Comparison of ENCODE assay signal across 17 cellular contexts in the genomic region with DNA sequence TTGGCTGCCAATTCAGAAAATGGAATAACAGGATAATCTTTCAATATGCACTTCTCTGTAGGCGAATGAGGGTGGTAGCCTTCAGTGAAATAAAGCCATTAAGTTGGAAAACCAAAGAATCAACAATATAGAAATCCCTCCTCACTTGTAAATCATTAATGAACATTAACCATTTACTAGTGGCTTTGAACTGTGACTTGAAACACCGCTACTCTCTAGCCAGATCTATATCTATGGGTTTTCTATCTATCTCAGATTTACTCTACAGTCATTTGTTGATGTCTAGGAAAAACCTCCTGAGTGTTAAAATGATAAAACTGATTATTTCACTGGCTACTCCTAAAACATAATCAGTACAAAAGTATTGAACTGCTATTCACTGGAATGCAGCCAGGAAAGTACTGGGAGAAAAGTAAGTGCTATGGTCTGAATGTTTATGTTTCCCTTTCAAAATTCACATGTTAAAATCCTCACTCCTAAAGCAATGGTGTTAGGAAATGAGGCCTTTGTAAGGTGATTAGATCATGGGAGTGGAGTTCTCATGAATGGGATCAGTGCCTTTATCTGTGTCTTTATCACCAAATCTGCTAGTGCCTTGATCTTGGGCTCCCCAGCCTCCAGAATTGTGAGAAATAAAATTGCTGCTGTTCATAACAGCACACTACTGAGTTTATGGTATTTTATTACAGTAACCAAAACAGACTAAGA. TPM values are rescaled to one million over a fixed set of nuclear protein-coding genes. Genes with fewer than 3 reads are reported as not detected.
DNase-seq lines count a peak whose midpoint lies in the region; ATAC-seq, FAIRE-seq and TF ChIP-seq lines count a peak whose summit lies in the region.
"Had no signal": no experiment of that assay in that cellular context is flagged by ENCODE, and none has a peak within 500 bp of the region (broad histone marks: within the 10 kb centered on the region; RNA-seq: fewer than 3 reads in every experiment).

No MANE protein-coding gene starts in this region.

- H3K9me3 Mint-ChIP-seq in progenitor cell of endocrine pancreas (ENCODE audit: low read depth) = no peaks in the 10 kb centered on the region
- no peaks in the 10 kb centered on the region for H3K9me3 Mint-ChIP-seq in type B pancreatic cell
- H3K9me3 Mint-ChIP-seq: activated CD4-positive, alpha-beta memory T cell treated with anti-CD3 and anti-CD28 coated beads, Interleukin-2, amount 10 ng/mL, durations not matched to agents 7 days and 5 days had no signal

- no peaks in the 10 kb centered on the region for H3K36me3 ChIP-seq in HEK293 (ENCODE audit: control insufficient read depth in 2 of 2, insufficient read depth in 1 of 2, low read length in 2 of 2)
- H3K36me3 ChIP-seq: Peyer's patch, suprapubic skin had no signal

- H3K4me3 Mint-ChIP-seq in progenitor cell of endocrine pancreas (ENCODE audit: low read depth) = peak overlapping the region; percentile 37
- H3K4me3 Mint-ChIP-seq in type B pancreatic cell = no peak overlapping the region
- H3K4me3 Mint-ChIP-seq: activated CD4-positive, alpha-beta memory T cell treated with anti-CD3 and anti-CD28 coated beads, Interleukin-2, amount 10 ng/mL, durations not matched to agents 7 days and 5 days had no signal

- TF ChIP-seq CTCF in HEK293 (tag by site-specific recombination; IDR thresholded peaks at IDR 0.05) (no peak), progenitor cell of endocrine pancreas (IDR thresholded peaks at IDR 0.05; ENCODE audit: unreplicated experiment) (no peak), type B pancreatic cell (conservative IDR thresholded peaks at IDR 0.05) (no peak)

- H3K4me1 ChIP-seq in HEK293 (ENCODE audit: control insufficient read depth, insufficient read depth, low read length) = peaks cover 8% of the 10 kb centered on the region
- H3K4me1 ChIP-seq: Peyer's patch had no signal

- H3K27me3 Mint-ChIP-seq in progenitor cell of endocrine pancreas (no peaks in the 10 kb centered on the region), type B pancreatic cell (no peaks in the 10 kb centered on the region)
- H3K27me3 Mint-ChIP-seq: activated CD4-positive, alpha-beta memory T cell treated with anti-CD3 and anti-CD28 coated beads, Interleukin-2, amount 10 ng/mL, durations not matched to agents 7 days and 5 days had no signal

- ATAC-seq in HG03342 (IDR thresholded peaks at IDR 0.05; ENCODE audit: unreplicated experiment) = peak; percentile 70
- ATAC-seq: left colon had no signal

- H3K4me1 Mint-ChIP-seq in progenitor cell of endocrine pancreas (ENCODE audit: low read depth) = peaks cover 23% of the 10 kb centered on the region
- peaks cover 8% of the 10 kb centered on the region for H3K4me1 Mint-ChIP-seq in type B pancreatic cell (ENCODE audit: unreplicated experiment)

- no peaks in the 10 kb centered on the region for H3K36me3 Mint-ChIP-seq in progenitor cell of endocrine pancreas (ENCODE audit: insufficient read depth)
- no peaks in the 10 kb centered on the region for H3K36me3 Mint-ChIP-seq in type B pancreatic cell

- no peak overlapping the region for H3K27ac ChIP-seq in HEK293 (ENCODE audit: extremely low read depth, low read depth, low read length)
- H3K27ac ChIP-seq: Peyer's patch, suprapubic skin had no signal

- POLR2A ChIA-PET in HEK293 (lab: Yijun Ruan, JAX) = no interaction called here

- no peak overlapping the region for H3K4me3 ChIP-seq in HEK293 (ENCODE audit: low read depth, low read length)
- H3K4me3 ChIP-seq: Peyer's patch, suprapubic skin had no signal

- peak overlapping the region; percentile 14 for H3K27ac Mint-ChIP-seq in progenitor cell of endocrine pancreas
- H3K27ac Mint-ChIP-seq in type B pancreatic cell = no peak overlapping the region
- H3K27ac Mint-ChIP-seq: activated CD4-positive, alpha-beta memory T cell treated with anti-CD3 and anti-CD28 coated beads, Interleukin-2, amount 10 ng/mL, durations not matched to agents 7 days and 5 days had no signal

- FAIRE-seq in GM19239 (lab: Jason Lieb, UNC) = peak; percentile 57

- H3K9me3 ChIP-seq in HEK293 (ENCODE audit: control insufficient read depth, insufficient read depth, low read depth, low read length) = no peaks in the 10 kb centered on the region
- H3K9me3 ChIP-seq: Peyer's patch, suprapubic skin had no signal

- DNase-seq in GM19239 (ENCODE audit: insufficient read length, low spot score) (no peak), progenitor cell of endocrine pancreas (ENCODE audit: low spot score, unreplicated experiment) (no peak), NCI-H2171 treated with DMSO at 0.1 percent for 48 hours (lab: John Stamatoyannopoulos, UW) (no peak), cortex of kidney (lab: John Stamatoyannopoulos, UW) (no peak), type B pancreatic cell (ENCODE audit: extremely low spot score, unreplicated experiment) (no peak)
- DNase-seq: activated CD4-positive, alpha-beta memory T cell treated with anti-CD3 and anti-CD28 coated beads, Interleukin-2, amount 10 ng/mL, durations not matched to agents 7 days and 5 days; effector CD8-positive, alpha-beta T cell; left colon; NCI-H1930; NCI-H748 treated with DMSO at 0.1 percent for 48 hours; occipital lobe; Peyer's patch; stimulated activated CD4-positive, alpha-beta T cell treated with anti-CD3 and anti-CD28 coated beads, Interleukin-4, amount 100 ng/mL, for 1 hour; stimulated activated CD8-positive, alpha-beta memory T cell treated with anti-CD3 and anti-CD28 coated beads, Interleukin-4, amount 100 ng/mL, for 48 hours had no signal

- CTCF ChIA-PET in HEK293 (lab: Yijun Ruan, JAX) = no interaction called here

TF ChIP-seq in HEK293, 187 proteins besides CTCF, POLR2A, EP300 and RAD21 (continues in another document):
- TF ChIP-seq ZBTB17 (tag by site-specific recombination; IDR thresholded peaks at IDR 0.05) (peak; percentile 84), GLIS2 (tag by site-specific recombination; IDR thresholded peaks at IDR 0.05) (no peak), ZNF335 (tag by site-specific recombination; conservative IDR thresholded peaks at IDR 0.05) (0 out of 2 replicates have a peak, but pooled peaks have one; percentile 16), ZNF792 (tag by site-specific recombination; IDR thresholded peaks at IDR 0.05) (no peak), YY1 (tag by site-specific recombination; IDR thresholded peaks at IDR 0.05) (no peak), OSR2 (tag by site-specific recombination; IDR thresholded peaks at IDR 0.05) (peak; percentile 36; the same call in 1 of the 2 replicates), ZNF654 (tag by site-specific recombination; IDR thresholded peaks at IDR 0.05; ENCODE audit: low read depth) (no peak), KLF9 (tag by site-specific recombination; IDR thresholded peaks at IDR 0.05; ENCODE audit: low read depth) (no peak), ZNF843 (tag by site-specific recombination; IDR thresholded peaks at IDR 0.05) (0 out of 2 replicates have a peak, but pooled peaks have one; percentile 29), FEZF1 (tag by site-specific recombination; IDR thresholded peaks at IDR 0.05) (peak; percentile 46; the same call in 1 of the 2 replicates)
- TF ChIP-seq, protein P1, sequence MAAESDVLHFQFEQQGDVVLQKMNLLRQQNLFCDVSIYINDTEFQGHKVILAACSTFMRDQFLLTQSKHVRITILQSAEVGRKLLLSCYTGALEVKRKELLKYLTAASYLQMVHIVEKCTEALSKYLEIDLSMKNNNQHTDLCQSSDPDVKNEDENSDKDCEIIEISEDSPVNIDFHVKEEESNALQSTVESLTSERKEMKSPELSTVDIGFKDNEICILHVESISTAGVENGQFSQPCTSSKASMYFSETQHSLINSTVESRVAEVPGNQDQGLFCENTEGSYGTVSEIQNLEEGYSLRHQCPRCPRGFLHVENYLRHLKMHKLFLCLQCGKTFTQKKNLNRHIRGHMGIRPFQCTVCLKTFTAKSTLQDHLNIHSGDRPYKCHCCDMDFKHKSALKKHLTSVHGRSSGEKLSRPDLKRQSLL (tag by site-specific recombination; IDR thresholded peaks at IDR 0.05) = no peak
- TF ChIP-seq, protein P2, sequence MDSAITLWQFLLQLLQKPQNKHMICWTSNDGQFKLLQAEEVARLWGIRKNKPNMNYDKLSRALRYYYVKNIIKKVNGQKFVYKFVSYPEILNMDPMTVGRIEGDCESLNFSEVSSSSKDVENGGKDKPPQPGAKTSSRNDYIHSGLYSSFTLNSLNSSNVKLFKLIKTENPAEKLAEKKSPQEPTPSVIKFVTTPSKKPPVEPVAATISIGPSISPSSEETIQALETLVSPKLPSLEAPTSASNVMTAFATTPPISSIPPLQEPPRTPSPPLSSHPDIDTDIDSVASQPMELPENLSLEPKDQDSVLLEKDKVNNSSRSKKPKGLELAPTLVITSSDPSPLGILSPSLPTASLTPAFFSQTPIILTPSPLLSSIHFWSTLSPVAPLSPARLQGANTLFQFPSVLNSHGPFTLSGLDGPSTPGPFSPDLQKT (IDR thresholded peaks at IDR 0.05; ENCODE audit: borderline replicate concordance, low read depth, low read length) = no peak
- TF ChIP-seq, protein P3, sequence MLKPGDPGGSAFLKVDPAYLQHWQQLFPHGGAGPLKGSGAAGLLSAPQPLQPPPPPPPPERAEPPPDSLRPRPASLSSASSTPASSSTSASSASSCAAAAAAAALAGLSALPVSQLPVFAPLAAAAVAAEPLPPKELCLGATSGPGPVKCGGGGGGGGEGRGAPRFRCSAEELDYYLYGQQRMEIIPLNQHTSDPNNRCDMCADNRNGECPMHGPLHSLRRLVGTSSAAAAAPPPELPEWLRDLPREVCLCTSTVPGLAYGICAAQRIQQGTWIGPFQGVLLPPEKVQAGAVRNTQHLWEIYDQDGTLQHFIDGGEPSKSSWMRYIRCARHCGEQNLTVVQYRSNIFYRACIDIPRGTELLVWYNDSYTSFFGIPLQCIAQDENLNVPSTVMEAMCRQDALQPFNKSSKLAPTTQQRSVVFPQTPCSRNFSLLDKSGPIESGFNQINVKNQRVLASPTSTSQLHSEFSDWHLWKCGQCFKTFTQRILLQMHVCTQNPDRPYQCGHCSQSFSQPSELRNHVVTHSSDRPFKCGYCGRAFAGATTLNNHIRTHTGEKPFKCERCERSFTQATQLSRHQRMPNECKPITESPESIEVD (tag by site-specific recombination; IDR thresholded peaks at IDR 0.05) = peak; percentile 74

RNA-seq across cellular contexts. Expression of a gene that starts 8.5 kb away (rescaled TPM):
- total RNA-seq in progenitor cell of endocrine pancreas (19.9 and 21.6 TPM in 2 replicates), type B pancreatic cell (ENCODE audit: low replicate concordance) (20.4 and 26.4 TPM in 2 replicates)

RNA-seq across cellular contexts. Expression of a gene that starts 25.4 kb away (rescaled TPM):
- total RNA-seq in progenitor cell of endocrine pancreas (48.3 and 48.4 TPM in 2 replicates), type B pancreatic cell (ENCODE audit: low replicate concordance) (34.6 and 39.0 TPM in 2 replicates)

RNA-seq across cellular contexts. Expression of a gene that starts 46.3 kb away (rescaled TPM):
- total RNA-seq in progenitor cell of endocrine pancreas (5.1 and 6.9 TPM in 2 replicates), type B pancreatic cell (ENCODE audit: low replicate concordance) (5.7 and 7.9 TPM in 2 replicates)
